Comparison of ENCODE assay signal across 10 cellular contexts in the genomic region with DNA sequence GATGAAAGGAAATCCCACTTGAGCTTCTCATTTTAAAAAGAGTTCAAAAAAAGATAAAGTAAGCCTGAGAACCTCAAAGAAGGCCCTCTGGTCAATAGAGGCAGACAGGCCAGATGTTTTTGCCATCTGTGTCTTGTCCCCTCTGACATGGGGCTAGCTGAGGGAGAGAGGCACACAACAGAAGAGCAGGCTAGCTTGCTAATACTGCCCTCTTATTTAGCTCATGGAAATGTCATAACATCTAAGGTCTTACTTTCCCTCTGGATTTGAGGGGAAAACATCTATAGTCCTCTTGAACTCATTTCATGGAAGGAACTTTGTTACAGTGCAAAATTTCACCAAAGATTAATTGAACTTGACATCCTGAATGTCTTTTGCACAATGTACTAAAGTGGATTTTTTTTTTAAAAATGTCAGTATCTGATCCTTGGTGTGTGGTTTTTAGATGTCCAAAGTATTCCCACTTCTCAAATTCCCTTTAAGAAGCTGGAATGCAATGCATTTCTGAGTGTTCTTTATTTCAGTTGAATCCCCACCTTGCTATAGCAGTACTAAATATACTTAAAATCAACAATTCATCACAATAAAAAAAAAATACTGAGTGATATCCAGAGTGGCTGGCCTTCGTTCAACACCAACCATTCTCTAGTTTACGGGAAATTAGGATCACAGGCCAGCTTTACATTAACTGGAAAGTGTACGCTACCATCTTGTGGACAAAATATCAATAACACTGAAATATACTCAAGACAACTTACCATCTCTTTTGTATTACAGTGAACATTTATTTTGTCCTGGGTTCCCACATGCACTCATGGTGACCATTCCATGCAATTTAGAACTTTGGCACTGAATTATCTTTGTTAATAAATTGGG.
DNase-seq lines count a peak whose midpoint lies in the region; ATAC-seq lines count a peak whose summit lies in the region.
"Had no signal": no experiment of that assay in that cellular context is flagged by ENCODE, and none has a peak within 500 bp of the region (broad histone marks: within the 10 kb centered on the region; RNA-seq: fewer than 3 reads in every experiment).

No MANE protein-coding gene starts in this region.

- H3K4me3 ChIP-seq in effector memory CD4-positive, alpha-beta T cell (ENCODE audit: insufficient read depth, low read depth, low read length, poor library complexity, severe bottlenecking) = no peak overlapping the region

- intact Hi-C loops in sciatic nerve (cut with DNase I) = no loop called here

- no peaks in the 10 kb centered on the region for H3K36me3 ChIP-seq in effector memory CD4-positive, alpha-beta T cell (ENCODE audit: control insufficient read depth, insufficient read depth, low read length)

- ATAC-seq in sciatic nerve (peak; percentile 82), GM19351 (IDR thresholded peaks at IDR 0.05; ENCODE audit: unreplicated experiment) (no peak)

- no peaks in the 10 kb centered on the region for H3K4me1 ChIP-seq in effector memory CD4-positive, alpha-beta T cell (ENCODE audit: control insufficient read depth, insufficient read depth, low read length, poor library complexity, severe bottlenecking)

- H3K27me3 ChIP-seq in effector memory CD4-positive, alpha-beta T cell (replicated peaks; ENCODE audit: control insufficient read depth, insufficient read depth, low read length, poor library complexity, severe bottlenecking) = no peaks in the 10 kb centered on the region

- no peak overlapping the region for H3K27ac ChIP-seq in effector memory CD4-positive, alpha-beta T cell (ENCODE audit: insufficient read depth, low read length, poor library complexity, severe bottlenecking)

- H3K9me3 ChIP-seq in effector memory CD4-positive, alpha-beta T cell (ENCODE audit: control insufficient read depth, low read length) = no peaks in the 10 kb centered on the region

- DNase-seq in NCI-H187 treated with DMSO at 0.1 percent for 48 hours (lab: John Stamatoyannopoulos, UW) (peak; percentile 22), NCI-H187 (lab: John Stamatoyannopoulos, UW) (no peak), NCI-H2171 (lab: John Stamatoyannopoulos, UW) (peak; percentile 43), dedifferentiated amniotic fluid mesenchymal stem cell (ENCODE audit: extremely low spot score) (peak; percentile 82), sciatic nerve (ENCODE audit: low spot score) (no peak), islet precursor cell (no peak)
- DNase-seq in effector memory CD4-positive, alpha-beta T cell = no peak
- DNase-seq: CD4-positive, CD25-positive, alpha-beta regulatory T cell; naive B cell had no signal

Comparison
In these comparisons a context has a peak if more than half of its experiments do, and no peak if none do; other contexts are left out.
1. DNase-seq: peak in NCI-H187 treated with DMSO at 0.1 percent for 48 hours (single experiment), NCI-H2171 (single experiment) and dedifferentiated amniotic fluid mesenchymal stem cell (single experiment); none in NCI-H187 (0 of 2), sciatic nerve (single experiment), effector memory CD4-positive, alpha-beta T cell (0 of 3) and islet precursor cell (single experiment).